38 cellular contexts compared by ENCODE assay signal in the genomic region with DNA sequence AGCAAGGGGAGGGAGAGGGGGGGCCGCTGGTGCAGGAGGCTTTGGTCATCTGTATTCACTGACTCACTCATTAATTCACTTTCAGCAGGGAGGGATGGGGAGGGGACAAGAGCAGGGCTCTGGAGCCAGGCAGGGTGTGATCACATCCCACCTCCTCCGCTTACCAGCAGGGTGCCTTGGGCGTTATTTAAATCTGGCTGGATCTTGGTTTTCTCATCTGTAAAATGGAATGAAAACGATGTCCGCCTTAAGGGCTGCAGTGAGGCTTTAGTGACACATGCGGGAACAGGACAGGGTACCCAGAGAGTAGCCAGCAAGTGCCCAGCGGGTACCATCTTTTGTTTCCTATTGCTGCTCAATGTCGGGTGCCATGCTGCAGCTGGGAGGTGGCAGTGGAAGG.
"Had no signal": no experiment of that assay in that cellular context is flagged by ENCODE, and none has a peak within 500 bp of the region (broad histone marks: within the 10 kb centered on the region; RNA-seq: fewer than 3 reads in every experiment).

No MANE protein-coding gene starts in this region.

- H3K9me3 Mint-ChIP-seq: activated naive CD4-positive, alpha-beta T cell treated with anti-CD3 and anti-CD28 coated beads for 36 hours; activated naive CD4-positive, alpha-beta T cell treated with anti-CD3 and anti-CD28 coated beads, Interleukin-2, amount 10 ng/mL, durations not matched to agents 7 days and 5 days; activated naive CD4-positive, alpha-beta T cell treated with anti-CD3 and anti-CD28 coated beads, Interleukin-2, amount 50 U/mL, for 24 hours; activated naive CD4-positive, alpha-beta T cell treated with anti-CD3 and anti-CD28 coated beads, Interleukin-2, amount 50 U/mL, for 72 hours; activated naive CD8-positive, alpha-beta T cell treated with anti-CD3 and anti-CD28 coated beads for 36 hours; activated naive CD8-positive, alpha-beta T cell treated with anti-CD3 and anti-CD28 coated beads, Interleukin-2, amount 10 ng/mL, durations not matched to agents 7 days and 5 days; activated naive CD8-positive, alpha-beta T cell treated with anti-CD3 and anti-CD28 coated beads, Interleukin-2, amount 50 U/mL, for 24 hours; activated T-cell treated with anti-CD3 and anti-CD28 coated beads, Interleukin-2, amount 50 U/mL, for 24 hours; activated T-cell treated with anti-CD3 and anti-CD28 coated beads, Interleukin-2, amount 50 U/mL, for 4 hours; activated T-cell treated with anti-CD3 and anti-CD28 coated beads, Interleukin-2, amount 50 U/mL, for 72 hours; activated T-helper 1 cell treated with anti-CD3 and anti-CD28 coated beads, Interleukin-12 subunit alpha, Interleukin-12 subunit beta, Interleukin-2, Interleukin-4 antibody, amounts not matched to agents 30 ng/mL and 10 ng/mL and 1 ng/mL, durations not matched to agents 14 hours and 24 hours and 36 hours; activated T-helper 17 cell treated with anti-CD3 and anti-CD28 coated beads, Interleukin-2, amount 50 U/mL, for 72 hours; activated T-helper 2 cell treated with anti-CD3 and anti-CD28 coated beads, Interferon-gamma antibody, Interleukin-2, Interleukin-4, amounts not matched to agents 10 μg/mL and 5 μg/mL and 100 μg/mL, durations not matched to agents 14 hours and 24 hours and 36 hours; central memory CD8-positive, alpha-beta T cell had no signal

- H3K4me3 ChIP-seq: adrenal gland, ascending aorta, body of pancreas, breast epithelium, cardiac muscle cell had no signal

- H3K27ac ChIP-seq: adrenal gland, ascending aorta, body of pancreas, brain microvascular endothelial cell, breast epithelium, cardiac muscle cell had no signal

- H3K4me1 Mint-ChIP-seq: activated naive CD4-positive, alpha-beta T cell treated with anti-CD3 and anti-CD28 coated beads, Interleukin-2, amount 10 ng/mL, durations not matched to agents 7 days and 5 days; activated naive CD4-positive, alpha-beta T cell treated with anti-CD3 and anti-CD28 coated beads, Interleukin-2, amount 50 U/mL, for 24 hours; activated naive CD8-positive, alpha-beta T cell treated with anti-CD3 and anti-CD28 coated beads for 36 hours; activated naive CD8-positive, alpha-beta T cell treated with anti-CD3 and anti-CD28 coated beads, Interleukin-2, amount 10 ng/mL, durations not matched to agents 7 days and 5 days; activated naive CD8-positive, alpha-beta T cell treated with anti-CD3 and anti-CD28 coated beads, Interleukin-2, amount 50 U/mL, for 24 hours; activated T-helper 17 cell treated with anti-CD3 and anti-CD28 coated beads, Interleukin-2, amount 50 U/mL, for 72 hours; brain; central memory CD8-positive, alpha-beta T cell had no signal

- H3K36me3 Mint-ChIP-seq: activated naive CD4-positive, alpha-beta T cell treated with anti-CD3 and anti-CD28 coated beads, Interleukin-2, amount 10 ng/mL, durations not matched to agents 7 days and 5 days; activated naive CD4-positive, alpha-beta T cell treated with anti-CD3 and anti-CD28 coated beads, Interleukin-2, amount 50 U/mL, for 24 hours; activated naive CD4-positive, alpha-beta T cell treated with anti-CD3 and anti-CD28 coated beads, Interleukin-2, amount 50 U/mL, for 72 hours; activated naive CD8-positive, alpha-beta T cell; activated naive CD8-positive, alpha-beta T cell treated with anti-CD3 and anti-CD28 coated beads for 36 hours; activated naive CD8-positive, alpha-beta T cell treated with anti-CD3 and anti-CD28 coated beads, Interleukin-2, amount 10 ng/mL, durations not matched to agents 7 days and 5 days; brain had no signal

- H3K4me1 ChIP-seq: adrenal gland, ascending aorta, body of pancreas, breast epithelium had no signal

- H3K27me3 ChIP-seq: adrenal gland, ascending aorta, body of pancreas, brain microvascular endothelial cell, cardiac muscle cell had no signal

- DNase-seq: activated effector memory CD4-positive, alpha-beta T cell treated with anti-CD3 and anti-CD28 coated beads, Interleukin-2, amount 50 U/mL, for 16 hours; activated effector memory CD4-positive, alpha-beta T cell treated with Interleukin-2 at 50 U/mL for 16 hours; activated gamma-delta T cell; activated gamma-delta T cell treated with Interleukin-2 at 50 U/mL for 16 hours; activated naive CD4-positive, alpha-beta T cell; activated naive CD4-positive, alpha-beta T cell treated with anti-CD3 and anti-CD28 coated beads for 36 hours; activated naive CD4-positive, alpha-beta T cell treated with anti-CD3 and anti-CD28 coated beads, Interleukin-2, amount 10 ng/mL, durations not matched to agents 7 days and 5 days; activated naive CD4-positive, alpha-beta T cell treated with anti-CD3 and anti-CD28 coated beads, Interleukin-2, amount 50 U/mL, for 16 hours; activated naive CD4-positive, alpha-beta T cell treated with Interleukin-2 at 50 U/mL for 16 hours; activated naive CD8-positive, alpha-beta T cell treated with anti-CD3 and anti-CD28 coated beads for 36 hours; activated naive CD8-positive, alpha-beta T cell treated with anti-CD3 and anti-CD28 coated beads, Interleukin-2, amount 10 ng/mL, durations not matched to agents 7 days and 5 days; activated naive CD8-positive, alpha-beta T cell treated with anti-CD3 and anti-CD28 coated beads, Interleukin-2, amount 50 U/mL, for 24 hours; activated T-cell treated with anti-CD3 and anti-CD28 coated beads, Interleukin-2, amount 50 U/mL, for 1 hour; activated T-cell treated with anti-CD3 and anti-CD28 coated beads, Interleukin-2, amount 50 U/mL, for 24 hours; activated T-cell treated with anti-CD3 and anti-CD28 coated beads, Interleukin-2, amount 50 U/mL, for 4 hours; activated T-cell treated with anti-CD3 and anti-CD28 coated beads, Interleukin-2, amount 50 U/mL, for 48 hours; activated T-cell treated with anti-CD3 and anti-CD28 coated beads, Interleukin-2, amount 50 U/mL, for 72 hours; adrenal gland; amniotic stem cell; amygdala; anterior cingulate cortex; aorta; body of pancreas; brain microvascular endothelial cell; caudate nucleus; central memory CD4-positive, alpha-beta T cell; cerebellar nuclear complex had no signal

- H3K36me3 ChIP-seq: adrenal gland, ascending aorta, brain microvascular endothelial cell, breast epithelium, cardiac muscle cell had no signal

- H3K9me3 ChIP-seq: adrenal gland, ascending aorta, body of pancreas, breast epithelium had no signal

- H3K27ac Mint-ChIP-seq: activated naive CD4-positive, alpha-beta T cell treated with anti-CD3 and anti-CD28 coated beads for 36 hours; activated naive CD4-positive, alpha-beta T cell treated with anti-CD3 and anti-CD28 coated beads, Interleukin-2, amount 10 ng/mL, durations not matched to agents 7 days and 5 days; activated naive CD4-positive, alpha-beta T cell treated with anti-CD3 and anti-CD28 coated beads, Interleukin-2, amount 50 U/mL, for 24 hours; activated naive CD4-positive, alpha-beta T cell treated with anti-CD3 and anti-CD28 coated beads, Interleukin-2, amount 50 U/mL, for 72 hours; activated naive CD8-positive, alpha-beta T cell; activated naive CD8-positive, alpha-beta T cell treated with anti-CD3 and anti-CD28 coated beads for 36 hours; activated naive CD8-positive, alpha-beta T cell treated with anti-CD3 and anti-CD28 coated beads, Interleukin-2, amount 10 ng/mL, durations not matched to agents 7 days and 5 days; activated naive CD8-positive, alpha-beta T cell treated with anti-CD3 and anti-CD28 coated beads, Interleukin-2, amount 50 U/mL, for 24 hours; activated T-cell treated with anti-CD3 and anti-CD28 coated beads, Interleukin-2, amount 50 U/mL, for 24 hours; activated T-cell treated with anti-CD3 and anti-CD28 coated beads, Interleukin-2, amount 50 U/mL, for 72 hours; activated T-helper 1 cell treated with anti-CD3 and anti-CD28 coated beads, Interleukin-12 subunit alpha, Interleukin-12 subunit beta, Interleukin-2, Interleukin-4 antibody, amounts not matched to agents 30 ng/mL and 10 ng/mL and 1 ng/mL, durations not matched to agents 14 hours and 24 hours and 36 hours; activated T-helper 17 cell treated with anti-CD3 and anti-CD28 coated beads, Interleukin-2, amount 50 U/mL, for 72 hours; activated T-helper 2 cell treated with anti-CD3 and anti-CD28 coated beads, Interferon-gamma antibody, Interleukin-2, Interleukin-4, amounts not matched to agents 10 μg/mL and 5 μg/mL and 100 μg/mL, durations not matched to agents 14 hours and 24 hours and 36 hours; brain had no signal

- H3K4me3 Mint-ChIP-seq: activated naive CD4-positive, alpha-beta T cell treated with anti-CD3 and anti-CD28 coated beads for 36 hours; activated naive CD4-positive, alpha-beta T cell treated with anti-CD3 and anti-CD28 coated beads, Interleukin-2, amount 10 ng/mL, durations not matched to agents 7 days and 5 days; activated naive CD4-positive, alpha-beta T cell treated with anti-CD3 and anti-CD28 coated beads, Interleukin-2, amount 50 U/mL, for 24 hours; activated naive CD8-positive, alpha-beta T cell; activated naive CD8-positive, alpha-beta T cell treated with anti-CD3 and anti-CD28 coated beads for 36 hours; activated naive CD8-positive, alpha-beta T cell treated with anti-CD3 and anti-CD28 coated beads, Interleukin-2, amount 10 ng/mL, durations not matched to agents 7 days and 5 days; activated naive CD8-positive, alpha-beta T cell treated with anti-CD3 and anti-CD28 coated beads, Interleukin-2, amount 50 U/mL, for 24 hours; activated T-cell treated with anti-CD3 and anti-CD28 coated beads, Interleukin-2, amount 50 U/mL, for 24 hours; activated T-cell treated with anti-CD3 and anti-CD28 coated beads, Interleukin-2, amount 50 U/mL, for 4 hours; activated T-cell treated with anti-CD3 and anti-CD28 coated beads, Interleukin-2, amount 50 U/mL, for 72 hours; activated T-helper 1 cell treated with anti-CD3 and anti-CD28 coated beads, Interleukin-12 subunit alpha, Interleukin-12 subunit beta, Interleukin-2, Interleukin-4 antibody, amounts not matched to agents 30 ng/mL and 10 ng/mL and 1 ng/mL, durations not matched to agents 14 hours and 24 hours and 36 hours; activated T-helper 17 cell treated with anti-CD3 and anti-CD28 coated beads, Interleukin-2, amount 50 U/mL, for 72 hours; brain; central memory CD8-positive, alpha-beta T cell had no signal
